ENCODE assay signal across 14 cellular contexts in the genomic region with DNA sequence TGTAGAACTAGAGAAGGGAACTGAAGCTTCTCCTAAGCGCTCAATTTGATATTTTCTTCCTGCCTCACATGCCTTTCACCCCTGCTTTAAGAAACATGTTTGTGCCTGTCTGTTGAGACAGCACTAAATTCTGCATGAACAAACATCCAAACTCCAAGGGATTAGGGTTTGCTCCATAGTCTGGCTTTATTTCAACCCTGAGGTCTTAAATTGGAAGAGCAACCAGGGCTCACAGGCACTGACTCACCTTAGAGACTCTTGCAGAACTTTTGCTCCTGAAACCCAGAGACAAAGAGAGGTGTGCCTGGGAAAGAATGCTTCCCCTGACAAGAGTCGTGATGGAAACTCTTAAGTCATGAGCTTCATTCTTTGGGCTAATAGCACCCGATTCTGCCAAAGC.
"Had no signal": no experiment of that assay in that cellular context is flagged by ENCODE, and none has a peak within 500 bp of the region (broad histone marks: within the 10 kb centered on the region; RNA-seq: fewer than 3 reads in every experiment).

No MANE protein-coding gene starts in this region.

- H3K9me3 ChIP-seq: sigmoid colon, suprapubic skin had no signal

- H3K4me3 ChIP-seq: sigmoid colon, spleen, suprapubic skin had no signal

- H3K27ac ChIP-seq: sigmoid colon, spleen, suprapubic skin had no signal

- H3K36me3 ChIP-seq: sigmoid colon, spleen, suprapubic skin had no signal

- H3K27me3 ChIP-seq: sigmoid colon, suprapubic skin had no signal

- H3K4me1 ChIP-seq: sigmoid colon, spleen, suprapubic skin had no signal

- DNase-seq: activated B cell treated with CpG ODN at 0.5 μM for 24 hours; activated CD4-positive, alpha-beta T cell treated with anti-CD3 and anti-CD28 coated beads, Interleukin-2, amount 10 ng/mL, durations not matched to agents 7 days and 5 days; activated CD8-positive, alpha-beta memory T cell treated with anti-CD3 and anti-CD28 coated beads for 24 hours; activated naive CD8-positive, alpha-beta T cell treated with anti-CD3 and anti-CD28 coated beads for 36 hours; amygdala; effector memory CD8-positive, alpha-beta T cell; erythroblast; glutamatergic neuron; hypothalamus; sigmoid colon; spleen; SW 1271; trophoblast cell had no signal
